23 cellular contexts compared by ENCODE assay signal in the genomic region with DNA sequence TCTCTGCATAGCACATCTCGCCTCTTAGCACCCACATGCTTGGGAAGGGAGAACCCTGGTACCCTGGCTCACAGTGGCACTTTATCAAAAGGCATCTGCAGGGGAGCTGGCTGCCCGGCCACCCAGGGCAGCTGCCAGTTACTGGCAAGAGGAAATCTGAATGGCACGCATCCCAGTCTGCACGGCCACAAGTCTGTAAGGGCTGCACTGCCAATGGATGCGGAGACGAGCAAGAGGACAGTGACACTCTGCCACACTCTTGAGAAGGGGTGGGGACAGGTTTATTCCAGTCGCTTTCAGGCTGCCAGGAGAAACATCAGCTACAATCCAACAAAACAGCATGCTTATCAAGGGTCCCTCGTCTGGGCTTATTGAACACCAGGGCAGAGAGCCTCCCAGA.
A peak's percentile ranks its signal among the peaks of the same experiment; 100 is the strongest.
DNase-seq lines count a peak whose midpoint lies in the region; ATAC-seq and TF ChIP-seq lines count a peak whose summit lies in the region.
"Had no signal": no experiment of that assay in that cellular context is flagged by ENCODE, and none has a peak within 500 bp of the region (broad histone marks: within the 10 kb centered on the region; RNA-seq: fewer than 3 reads in every experiment).

No MANE protein-coding gene starts in this region.

- POLR2A ChIA-PET in HEK293T (lab: Yijun Ruan, JAX), result no interaction called here

- H3K36me3 ChIP-seq in right atrium auricular region, result no peaks in the 10 kb centered on the region
- H3K36me3 ChIP-seq: BLaER1, MG63, pancreas, upper lobe of left lung had no signal

- H3K27ac ChIP-seq in right atrium auricular region, result no peak overlapping the region
- H3K27ac ChIP-seq: BLaER1, pancreas, upper lobe of left lung had no signal

- no peak for TF ChIP-seq POLR2A in GM18505 (IDR thresholded peaks at IDR 0.05; ENCODE audit: borderline replicate concordance, extremely low read depth, insufficient read depth, insufficient read length)

- H3K4me1 ChIP-seq in right atrium auricular region, result peaks cover 0 to 4% of the 10 kb centered on the region in 2 donors
- H3K4me1 ChIP-seq: BLaER1, pancreas, upper lobe of left lung had no signal

- no peak for TF ChIP-seq CTCF in right atrium auricular region (IDR thresholded peaks at IDR 0.05)

- H3K27me3 ChIP-seq in right atrium auricular region, result no peaks in the 10 kb centered on the region
- H3K27me3 ChIP-seq: BLaER1, MG63, pancreas, upper lobe of left lung had no signal

- CTCF ChIA-PET in HEK293T (lab: Yijun Ruan, JAX), result no interaction called here

- ATAC-seq in Right ventricle myocardium superior (ENCODE audit: poor library complexity) (peak; percentile 66), GM19328 (IDR thresholded peaks at IDR 0.05; ENCODE audit: unreplicated experiment) (no peak), GM18505 (IDR thresholded peaks at IDR 0.05; ENCODE audit: unreplicated experiment) (no peak)
- ATAC-seq: naive thymus-derived CD8-positive, alpha-beta T cell; pancreas; stimulated activated naive CD8-positive, alpha-beta T cell treated with anti-CD3 and anti-CD28 coated beads, Interleukin-15, amount 100 ng/mL, for 72 hours had no signal

- intact Hi-C loops in Right ventricle myocardium superior (cut with DNase I), result no loop called here

- no peaks in the 10 kb centered on the region for H3K9me3 ChIP-seq in right atrium auricular region
- H3K9me3 ChIP-seq: BLaER1, MG63, pancreas, upper lobe of left lung had no signal

- no peak for DNase-seq in Right ventricle myocardium superior
- DNase-seq in right atrium auricular region (ENCODE audit: low spot score), result no peak
- DNase-seq in globus pallidus (ENCODE audit: low spot score), result peak; percentile 78
- peak; percentile 14 for DNase-seq in midbrain (lab: John Stamatoyannopoulos, UW)
- DNase-seq in HEK293T (ENCODE audit: extremely low spot score), result no peak
- DNase-seq in AML-193 (lab: John Stamatoyannopoulos, UW), result no peak
- DNase-seq: activated CD4-positive, alpha-beta T cell treated with anti-CD3 and anti-CD28 coated beads for 48 hours; activated naive CD4-positive, alpha-beta T cell; activated T-cell treated with anti-CD3 and anti-CD28 coated beads, Interleukin-2, amount 50 U/mL, for 48 hours; COR-L47; DND-41; KBM-7; MG63; naive thymus-derived CD8-positive, alpha-beta T cell; NCI-H1436; NCI-H524 treated with DMSO at 0.1 percent for 48 hours; pancreas; stimulated activated CD4-positive, alpha-beta T cell treated with anti-CD3 and anti-CD28 coated beads, Interleukin-15, amount 100 ng/mL, for 24 hours; stimulated activated naive CD8-positive, alpha-beta T cell treated with anti-CD3 and anti-CD28 coated beads, Interleukin-15, amount 100 ng/mL, for 72 hours; upper lobe of left lung had no signal

- no peak overlapping the region for H3K4me3 ChIP-seq in right atrium auricular region
- H3K4me3 ChIP-seq: BLaER1, MG63, pancreas, upper lobe of left lung had no signal

TF ChIP-seq in HEK293T, 16 proteins besides CTCF, POLR2A, EP300 and RAD21:
- no peak for TF ChIP-seq ARNT (IDR thresholded peaks at IDR 0.05)
TF ChIP-seq in HEK293T: peak in this region for 0.

Comparison
In these comparisons a context has a peak if more than half of its experiments do, and no peak if none do; other contexts are left out.
1. DNase-seq: peak in globus pallidus (single experiment) and midbrain (single experiment); none in Right ventricle myocardium superior (single experiment), right atrium auricular region (single experiment), HEK293T (single experiment) and AML-193 (0 of 2).